Comparison of ENCODE assay signal across 9 cellular contexts in the genomic region with DNA sequence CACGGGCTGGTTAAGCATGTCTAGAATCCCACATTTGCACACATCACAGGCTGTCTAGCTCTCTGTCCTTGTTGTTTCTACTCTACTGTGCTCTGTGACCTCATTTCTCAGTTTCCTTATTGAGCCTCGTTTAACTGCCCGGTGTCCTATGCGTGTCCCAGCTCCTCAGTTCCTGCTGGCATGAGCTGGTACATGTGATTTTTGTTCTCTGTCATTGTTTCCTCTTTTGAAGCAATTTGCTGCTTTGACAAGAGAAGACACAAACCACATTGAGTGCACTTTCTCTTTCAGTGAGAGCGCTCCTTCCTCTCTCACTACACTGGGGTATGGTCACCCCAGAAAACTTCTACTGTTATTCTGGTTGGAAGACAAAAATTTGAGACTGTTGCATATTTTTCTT.
DNase-seq lines count a peak whose midpoint lies in the region; ATAC-seq and TF ChIP-seq lines count a peak whose summit lies in the region.
"Had no signal": no experiment of that assay in that cellular context is flagged by ENCODE, and none has a peak within 500 bp of the region (broad histone marks: within the 10 kb centered on the region; RNA-seq: fewer than 3 reads in every experiment).

No MANE protein-coding gene starts in this region.

- BruUV-seq in mammary epithelial cell (replicated peaks; lab: Mats Ljungman, UMichigan): no TSS peak

- no peaks in the 10 kb centered on the region for H4K20me1 ChIP-seq in mammary epithelial cell (ENCODE audit: insufficient read depth, low read length)

- no peak overlapping the region for H3K4me2 ChIP-seq in mammary epithelial cell (ENCODE audit: insufficient read depth, low read depth, low read length)

- peak; percentile 89 for DNase-seq in CD1c-positive myeloid dendritic cell (ENCODE audit: extremely low spot score)
- peak; percentile 5 for DNase-seq in GM19238 (ENCODE audit: insufficient read length, low spot score)
- peak; percentile 38 for DNase-seq in OCI-M1 (lab: John Stamatoyannopoulos, UW)
- no peak for DNase-seq in effector CD8-positive, alpha-beta T cell (lab: John Stamatoyannopoulos, UW)
- no peak for DNase-seq in mammary epithelial cell
- no peak for DNase-seq in activated naive CD4-positive, alpha-beta T cell treated with anti-CD3 and anti-CD28 coated beads, Interleukin-2, amount 10 ng/mL, durations not matched to agents 7 days and 5 days
- DNase-seq in kidney glomerular epithelial cell (lab: John Stamatoyannopoulos, UW): no peak

- in situ Hi-C loops in mammary epithelial cell (cut with MboI; ENCODE audit: low sequenced_read_pairs in 2 of 2): no loop called here

- H3K4me3 Mint-ChIP-seq in activated naive CD4-positive, alpha-beta T cell treated with anti-CD3 and anti-CD28 coated beads, Interleukin-2, amount 10 ng/mL, durations not matched to agents 7 days and 5 days: no peak overlapping the region
- H3K4me3 Mint-ChIP-seq: activated naive CD8-positive, alpha-beta T cell had no signal

- no peaks in the 10 kb centered on the region for H3K36me3 Mint-ChIP-seq in activated naive CD4-positive, alpha-beta T cell treated with anti-CD3 and anti-CD28 coated beads, Interleukin-2, amount 10 ng/mL, durations not matched to agents 7 days and 5 days
- H3K36me3 Mint-ChIP-seq: activated naive CD8-positive, alpha-beta T cell had no signal

- peaks cover 7% of the 10 kb centered on the region for H3K4me1 Mint-ChIP-seq in activated naive CD4-positive, alpha-beta T cell treated with anti-CD3 and anti-CD28 coated beads, Interleukin-2, amount 10 ng/mL, durations not matched to agents 7 days and 5 days

- H3K9me3 Mint-ChIP-seq in activated naive CD4-positive, alpha-beta T cell treated with anti-CD3 and anti-CD28 coated beads, Interleukin-2, amount 10 ng/mL, durations not matched to agents 7 days and 5 days: no peaks in the 10 kb centered on the region

- no peaks in the 10 kb centered on the region for H3K36me3 ChIP-seq in mammary epithelial cell (ENCODE audit: insufficient read depth, low read length)

- no peaks in the 10 kb centered on the region for H3K9me3 ChIP-seq in mammary epithelial cell (replicated peaks; ENCODE audit: insufficient read depth, low read length)

- 77% methylated on average over 5 of the region's 5 CpGs for WGBS in mammary epithelial cell (ENCODE audit: low coverage, missing lambda C conversion rate)

- H3K4me3 ChIP-seq in mammary epithelial cell (replicated peaks in 1 of 3; ENCODE audit: insufficient read depth in 1 of 3, low read depth in 2 of 3, low read length in 3 of 3): no peak overlapping the region

- H3K27ac ChIP-seq in mammary epithelial cell (ENCODE audit: insufficient read depth, low read depth, low read length): no peak overlapping the region

- intact Hi-C loops in mammary epithelial cell (cut with micrococcal nuclease): no loop called here

- no peak for TF ChIP-seq CTCF in mammary epithelial cell (conservative IDR thresholded peaks at IDR 0.05 in 1 of 2, IDR thresholded peaks at IDR 0.05 in 1 of 2; ENCODE audit: extremely low read depth in 1 of 2, insufficient read depth in 1 of 2, low read depth in 1 of 2, low read length in 2 of 2)

- no peak overlapping the region for H3K9ac ChIP-seq in mammary epithelial cell (ENCODE audit: insufficient read depth, low read length)

- no peaks in the 10 kb centered on the region for H3K79me2 ChIP-seq in mammary epithelial cell (ENCODE audit: insufficient read depth, low read length)

- CTCF ChIA-PET in mammary epithelial cell (lab: Charles Lee; ENCODE audit: low non-redundant PET): no interaction called here
- CTCF ChIA-PET in activated naive CD4-positive, alpha-beta T cell treated with anti-CD3 and anti-CD28 coated beads, Interleukin-2, amount 10 ng/mL, durations not matched to agents 7 days and 5 days (lab: Charles Lee): no interaction called here

- H2AFZ ChIP-seq in mammary epithelial cell (ENCODE audit: low read depth, low read length): no peak overlapping the region

- no peaks in the 10 kb centered on the region for H3K27me3 Mint-ChIP-seq in activated naive CD4-positive, alpha-beta T cell treated with anti-CD3 and anti-CD28 coated beads, Interleukin-2, amount 10 ng/mL, durations not matched to agents 7 days and 5 days

- no peak overlapping the region for H3K27ac Mint-ChIP-seq in activated naive CD4-positive, alpha-beta T cell treated with anti-CD3 and anti-CD28 coated beads, Interleukin-2, amount 10 ng/mL, durations not matched to agents 7 days and 5 days
- H3K27ac Mint-ChIP-seq: activated naive CD8-positive, alpha-beta T cell had no signal

- no peaks in the 10 kb centered on the region for H3K27me3 ChIP-seq in mammary epithelial cell (ENCODE audit: insufficient read depth, low read length)

- dilution Hi-C loops in mammary epithelial cell (cut with HindIII; ENCODE audit: low sequenced_read_pairs): no loop called here

- H3K4me1 ChIP-seq in mammary epithelial cell (ENCODE audit: insufficient read depth, low read length): no peaks in the 10 kb centered on the region

- peak; percentile 98 for ATAC-seq in HG02943 (IDR thresholded peaks at IDR 0.05; ENCODE audit: low read depth, unreplicated experiment)

Comparison
In these comparisons a context has a peak if more than half of its experiments do, and no peak if none do; other contexts are left out.
1. DNase-seq: peak in CD1c-positive myeloid dendritic cell (single experiment), GM19238 (single experiment) and OCI-M1 (single experiment); none in effector CD8-positive, alpha-beta T cell (single experiment), mammary epithelial cell (single experiment), activated naive CD4-positive, alpha-beta T cell treated with anti-CD3 and anti-CD28 coated beads, Interleukin-2, amount 10 ng/mL, durations not matched to agents 7 days and 5 days (single experiment) and kidney glomerular epithelial cell (single experiment).